29 cellular contexts compared by ENCODE assay signal in the genomic region with DNA sequence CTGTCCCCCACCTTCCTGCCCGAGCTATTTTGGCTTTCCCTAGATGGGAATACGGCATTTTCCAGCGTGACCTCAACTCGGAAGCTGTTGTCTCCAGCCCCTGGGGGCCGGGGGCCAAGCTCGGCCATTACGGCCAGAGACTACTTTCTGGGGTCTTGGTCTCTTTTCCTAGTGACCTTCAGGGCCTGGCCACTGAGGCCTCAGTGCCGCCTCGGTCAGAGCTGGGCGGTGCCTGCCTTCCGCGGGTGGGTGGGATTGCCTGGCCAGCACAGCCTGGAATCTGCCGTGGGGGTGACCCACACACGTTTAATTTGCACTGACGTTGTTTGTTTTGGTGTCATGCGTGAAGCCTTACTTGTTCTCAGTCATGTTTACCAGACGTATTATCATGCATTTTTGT. TPM values are rescaled to one million over a fixed set of nuclear protein-coding genes. Genes with fewer than 3 reads are reported as not detected.
"Had no signal": no experiment of that assay in that cellular context is flagged by ENCODE, and none has a peak within 500 bp of the region (broad histone marks: within the 10 kb centered on the region; RNA-seq: fewer than 3 reads in every experiment).

No MANE protein-coding gene starts in this region.

- FAIRE-seq: RCC 7860 had no signal

- H3K36me3 ChIP-seq: SJCRH30 had no signal

- H3K27me3 ChIP-seq: MG63, SJCRH30 had no signal

- H3K4me3 ChIP-seq: MG63, PC-9, SJCRH30, SK-N-MC had no signal

- DNase-seq: Kasumi-1, KG1, MG63, NCI-H1048, NCI-H1092 treated with DMSO at 0.1 percent for 48 hours, NCI-H1105 treated with DMSO at 0.1 percent for 48 hours, NCI-H1417, NCI-H1436, NCI-H146, NCI-H1694, NCI-H187, NCI-H1930, NCI-H2029 treated with DMSO at 0.1 percent for 48 hours, NCI-H2081 treated with DMSO at 0.1 percent for 48 hours, NCI-H2107, NCI-H2171, NCI-H226, NCI-H446 treated with DMSO at 0.1 percent for 48 hours, NCI-H510A treated with DMSO at 0.1 percent for 48 hours, NCI-H524 treated with DMSO at 0.1 percent for 48 hours, NCI-H526 treated with DMSO at 0.1 percent for 48 hours, NCI-H774, PC-9, SHP77, SIG-M5, SJCRH30 had no signal

RNA-seq across cellular contexts. Expression of gene NPW, which starts 57.4 kb away (rescaled TPM):
- total RNA-seq: Right ventricle myocardium inferior had no signal
